Comparison of ENCODE assay signal across 1 cellular context in genomic region chr17:3889613-3890012, GRCh38.
TF ChIP-seq lines count a peak whose summit lies in the region.

No MANE protein-coding gene starts in this region.

TF ChIP-seq in A549, 52 proteins besides CTCF, POLR2A, EP300 and RAD21:
- TF ChIP-seq, protein P1, sequence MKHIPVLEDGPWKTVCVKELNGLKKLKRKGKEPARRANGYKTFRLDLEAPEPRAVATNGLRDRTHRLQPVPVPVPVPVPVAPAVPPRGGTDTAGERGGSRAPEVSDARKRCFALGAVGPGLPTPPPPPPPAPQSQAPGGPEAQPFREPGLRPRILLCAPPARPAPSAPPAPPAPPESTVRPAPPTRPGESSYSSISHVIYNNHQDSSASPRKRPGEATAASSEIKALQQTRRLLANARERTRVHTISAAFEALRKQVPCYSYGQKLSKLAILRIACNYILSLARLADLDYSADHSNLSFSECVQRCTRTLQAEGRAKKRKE (CRISPR knock-in tag; IDR thresholded peaks at IDR 0.05; ENCODE audit: low read depth) = 0 out of 2 replicates have a peak, but pooled peaks have one; percentile 46
- TF ChIP-seq MYC (IDR thresholded peaks at IDR 0.05; ENCODE audit: borderline replicate concordance, low read length) = no peak
- TF ChIP-seq, protein P2, sequence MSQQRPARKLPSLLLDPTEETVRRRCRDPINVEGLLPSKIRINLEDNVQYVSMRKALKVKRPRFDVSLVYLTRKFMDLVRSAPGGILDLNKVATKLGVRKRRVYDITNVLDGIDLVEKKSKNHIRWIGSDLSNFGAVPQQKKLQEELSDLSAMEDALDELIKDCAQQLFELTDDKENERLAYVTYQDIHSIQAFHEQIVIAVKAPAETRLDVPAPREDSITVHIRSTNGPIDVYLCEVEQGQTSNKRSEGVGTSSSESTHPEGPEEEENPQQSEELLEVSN (IDR thresholded peaks at IDR 0.05; ENCODE audit: borderline replicate concordance, low read depth) = 0 out of 2 replicates have a peak, but pooled peaks have one; percentile 28
- no peak for TF ChIP-seq ZC3H11A (IDR thresholded peaks at IDR 0.05)
- TF ChIP-seq KDM1A (IDR thresholded peaks at IDR 0.05; ENCODE audit: low read depth) = no peak
- TF ChIP-seq CBX2 (IDR thresholded peaks at IDR 0.05; ENCODE audit: borderline replicate concordance, low read depth) = no peak
- no peak for TF ChIP-seq ESRRA (IDR thresholded peaks at IDR 0.05; ENCODE audit: borderline replicate concordance, low read length)
